ENCODE assay signal across 10 cellular contexts in genomic region chr11:1640076-1640946, GRCh38. TPM values are rescaled to one million over a fixed set of nuclear protein-coding genes. Genes with fewer than 3 reads are reported as not detected.
A peak's percentile ranks its signal among the peaks of the same experiment; 100 is the strongest.
DNase-seq lines count a peak whose midpoint lies in the region; ATAC-seq and TF ChIP-seq lines count a peak whose summit lies in the region.
"Had no signal": no experiment of that assay in that cellular context is flagged by ENCODE, and none has a peak within 500 bp of the region (broad histone marks: within the 10 kb centered on the region; RNA-seq: fewer than 3 reads in every experiment).

No MANE protein-coding gene starts in this region.

- no peak overlapping the region for H3K9ac ChIP-seq in OCI-LY3 (ENCODE audit: low read length)

- CTCF ChIA-PET in BJ (lab: Yijun Ruan, JAX) = interaction anchor here (0.7 to 10.4 kb wide), 19 partner anchors 10 to 512 kb away, joined by 3 to 65 read pairs (median 4); partner anchors contain the start of gene KRTAP5-5

- no peaks in the 10 kb centered on the region for H3K79me2 ChIP-seq in OCI-LY3 (ENCODE audit: low read length)

- DNase-seq in BJ (ENCODE audit: low read depth) (no peak), GM13977 (ENCODE audit: low spot score) (peak; percentile 75), lower lobe of right lung (no peak), middle frontal gyrus (ENCODE audit: extremely low spot score, low spot score) (no peak), mucosa of gallbladder (ENCODE audit: low spot score) (no peak)
- DNase-seq in central memory CD4-positive, alpha-beta T cell = peak; percentile 16

- H3K27ac ChIP-seq in OCI-LY3 (ENCODE audit: low read length) (no peak overlapping the region), lower lobe of right lung (no peak overlapping the region)
- H3K27ac ChIP-seq: epithelial cell of prostate had no signal

- peak; percentile 86 for TF ChIP-seq CTCF in BJ (IDR thresholded peaks at IDR 0.05; ENCODE audit: insufficient read depth, low read depth, low read length)
- TF ChIP-seq CTCF in GM13977 (IDR thresholded peaks at IDR 0.05; ENCODE audit: extremely low read depth, insufficient read depth, missing control alignments) = peak; percentile 85
- peak; percentile 88 for TF ChIP-seq CTCF in OCI-LY3 (IDR thresholded peaks at IDR 0.05; ENCODE audit: low read depth, low read length)
- TF ChIP-seq CTCF in lower lobe of right lung (IDR thresholded peaks at IDR 0.05) = peak; percentile 85

- H3K4me3 ChIP-seq in BJ (ENCODE audit: low read depth, low read length) (no peak overlapping the region), OCI-LY3 (ENCODE audit: low read length) (no peak overlapping the region), lower lobe of right lung (no peak overlapping the region)

- POLR2A ChIA-PET in BJ (lab: Charles Lee) = no interaction called here

- H4K20me1 ChIP-seq in OCI-LY3 (ENCODE audit: insufficient read depth, low read length) = no peaks in the 10 kb centered on the region

- H3K9me3 ChIP-seq in OCI-LY3 (ENCODE audit: insufficient read depth, low read length) = no peaks in the 10 kb centered on the region
- H3K9me3 ChIP-seq in lower lobe of right lung = no peaks in the 10 kb centered on the region

- H3K36me3 ChIP-seq in BJ (ENCODE audit: control insufficient read depth, insufficient read depth, low read length) (no peaks in the 10 kb centered on the region), OCI-LY3 (replicated peaks; ENCODE audit: low read depth, low read length) (no peaks in the 10 kb centered on the region), lower lobe of right lung (no peaks in the 10 kb centered on the region)

- H3K4me1 ChIP-seq in OCI-LY3 (ENCODE audit: low read length) (peaks cover 4% of the 10 kb centered on the region; the same call in 1 of the 2 replicates), lower lobe of right lung (peaks cover 11% of the 10 kb centered on the region)

- intact Hi-C loops in lower lobe of right lung (cut with DNase I) = no loop called here

- in situ Hi-C loops in GM13977 (cut with MboI; ENCODE audit: low pct_unique_long_range_greater_than_20kb, low sequenced_read_pairs, unreplicated experiment) = no loop called here

- H3K4me2 ChIP-seq in OCI-LY3 (ENCODE audit: low read length) = no peak overlapping the region

- ATAC-seq in lower lobe of right lung (peak; percentile 62 to 63), GM21737 (IDR thresholded peaks at IDR 0.05; ENCODE audit: unreplicated experiment) (no peak)

- H2AFZ ChIP-seq in OCI-LY3 (ENCODE audit: low read depth, low read length) = no peak overlapping the region

- peaks cover 5% of the 10 kb centered on the region for H3K27me3 ChIP-seq in BJ (ENCODE audit: control insufficient read depth, insufficient read depth, low read length)
- H3K27me3 ChIP-seq in OCI-LY3 (ENCODE audit: low read depth, low read length) = peaks cover 23% of the 10 kb centered on the region; the same call in 1 of the 2 replicates
- H3K27me3 ChIP-seq in lower lobe of right lung (ENCODE audit: low read depth) = peaks cover 26% of the 10 kb centered on the region

RNA-seq across cellular contexts. Expression of gene KRTAP5-5, which starts 10.7 kb away (rescaled TPM):
- polyA plus RNA-seq in BJ (2011; rRNA removed) = not detected in 2 replicates
- polyA minus RNA-seq in BJ (2011; rRNA and poly(A)+ RNA removed) = not detected in 2 replicates
- total RNA-seq in lower lobe of right lung (not detected), mucosa of gallbladder (1.6 TPM)
- total RNA-seq: HT1080 had no signal

RNA-seq across cellular contexts. Expression of gene KRTAP5-4, which starts 18.4 kb away (rescaled TPM):
- polyA plus RNA-seq in BJ (2011; rRNA removed) = not detected in 2 replicates
- not detected in 2 replicates for polyA minus RNA-seq in BJ (2011; rRNA and poly(A)+ RNA removed)
- total RNA-seq in lower lobe of right lung = not detected
- not detected for total RNA-seq in mucosa of gallbladder
- total RNA-seq: HT1080 had no signal

RNA-seq across cellular contexts. Expression of gene KRTAP5-3, which starts 32.0 kb away (rescaled TPM):
- not detected in 2 replicates for polyA plus RNA-seq in BJ (2011; rRNA removed)
- not detected in 2 replicates for polyA minus RNA-seq in BJ (2011; rRNA and poly(A)+ RNA removed)
- total RNA-seq in lower lobe of right lung (not detected), mucosa of gallbladder (not detected)
- total RNA-seq: HT1080 had no signal

RNA-seq across cellular contexts. Expression of gene KRTAP5-2, which starts 42.2 kb away (rescaled TPM):
- not detected in 2 replicates for polyA plus RNA-seq in BJ (2011; rRNA removed)
- polyA minus RNA-seq in BJ (2011; rRNA and poly(A)+ RNA removed) = not detected in 2 replicates
- total RNA-seq in lower lobe of right lung (not detected), mucosa of gallbladder (0.26 TPM)
- total RNA-seq: HT1080 had no signal

RNA-seq across cellular contexts. Expression of gene KRTAP5-1, which starts 55.2 kb away (rescaled TPM):
- not detected in 2 replicates for polyA plus RNA-seq in BJ (2011; rRNA removed)
- polyA minus RNA-seq in BJ (2011; rRNA and poly(A)+ RNA removed) = not detected in 2 replicates
- total RNA-seq in lower lobe of right lung (not detected), mucosa of gallbladder (not detected)
- total RNA-seq: HT1080 had no signal

Comparison
In these comparisons a context has a peak if more than half of its experiments do, and no peak if none do; other contexts are left out.
1. DNase-seq: peak in GM13977 (single experiment) and central memory CD4-positive, alpha-beta T cell (single experiment); none in BJ (single experiment), lower lobe of right lung (single experiment), middle frontal gyrus (single experiment) and mucosa of gallbladder (single experiment).
2. Peak in every context shown above with its lines, with median percentiles within 50 percentile points of each other: CTCF ChIP-seq.